10 cellular contexts compared by ENCODE assay signal in the genomic region with DNA sequence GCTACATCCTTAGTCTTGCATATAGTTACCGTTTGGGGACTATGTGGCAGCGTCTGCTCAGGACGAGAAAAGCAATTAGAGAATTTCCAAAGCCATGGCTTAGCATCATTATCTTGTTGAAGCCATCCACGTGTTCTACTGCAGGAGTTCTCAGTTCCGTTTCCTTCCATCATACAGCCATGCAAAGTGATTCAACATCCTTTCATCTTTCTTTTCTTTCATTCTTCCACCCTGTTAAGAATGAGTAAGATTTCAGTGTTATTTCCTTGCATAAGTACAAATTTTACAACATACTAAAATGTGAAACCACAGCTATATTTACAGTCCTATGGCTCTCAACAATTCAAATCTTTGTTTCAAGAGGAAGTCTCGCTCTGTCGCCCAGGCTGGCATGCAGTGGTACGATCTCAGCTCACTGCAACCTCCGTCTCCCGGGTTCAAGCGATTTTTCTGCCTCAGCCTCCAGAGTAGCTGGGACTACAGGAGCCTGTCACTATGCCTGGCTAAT. TPM values are rescaled to one million over a fixed set of nuclear protein-coding genes. Genes with fewer than 3 reads are reported as not detected.
DNase-seq lines count a peak whose midpoint lies in the region; ATAC-seq and TF ChIP-seq lines count a peak whose summit lies in the region.
"Had no signal": no experiment of that assay in that cellular context is flagged by ENCODE, and none has a peak within 500 bp of the region (broad histone marks: within the 10 kb centered on the region; RNA-seq: fewer than 3 reads in every experiment).

No MANE protein-coding gene starts in this region.

- peak overlapping the region; percentile 92 for H3K27ac Mint-ChIP-seq in activated T-helper 1 cell treated with anti-CD3 and anti-CD28 coated beads, Interleukin-12 subunit alpha, Interleukin-12 subunit beta, Interleukin-2, Interleukin-4 antibody, amounts not matched to agents 30 ng/mL and 10 ng/mL and 1 ng/mL, durations not matched to agents 14 hours and 24 hours and 36 hours
- H3K27ac Mint-ChIP-seq in neural crest cell (ENCODE audit: unreplicated experiment) = no peak overlapping the region

- H3K4me3 Mint-ChIP-seq in activated T-helper 1 cell treated with anti-CD3 and anti-CD28 coated beads, Interleukin-12 subunit alpha, Interleukin-12 subunit beta, Interleukin-2, Interleukin-4 antibody, amounts not matched to agents 30 ng/mL and 10 ng/mL and 1 ng/mL, durations not matched to agents 14 hours and 24 hours and 36 hours = peak overlapping the region; percentile 49
- H3K4me3 Mint-ChIP-seq in neural crest cell = peak overlapping the region; percentile 11

- TF ChIP-seq CTCF in GM10248 (IDR thresholded peaks at IDR 0.05; ENCODE audit: control extremely low read depth, extremely low read depth, low read depth, missing control alignments) = no peak
- no peak for TF ChIP-seq CTCF in neural crest cell (conservative IDR thresholded peaks at IDR 0.05)
- no peak for TF ChIP-seq CTCF in MM.1S (IDR thresholded peaks at IDR 0.05; ENCODE audit: low read length)

- H3K9me3 ChIP-seq in MM.1S (replicated peaks; ENCODE audit: insufficient read depth, low read length) = no peaks in the 10 kb centered on the region

- H3K4me2 ChIP-seq in MM.1S (ENCODE audit: low read depth, low read length) = no peak overlapping the region

- intact Hi-C loops in activated T-helper 1 cell treated with anti-CD3 and anti-CD28 coated beads, Interleukin-12 subunit alpha, Interleukin-12 subunit beta, Interleukin-2, Interleukin-4 antibody, amounts not matched to agents 30 ng/mL and 10 ng/mL and 1 ng/mL, durations not matched to agents 14 hours and 24 hours and 36 hours (cut with micrococcal nuclease) = loop anchor here (1.0 kb wide), 2 partner anchors 48 to 67 kb away; no protein-coding TSS in a partner anchor

- no peak overlapping the region for H2AFZ ChIP-seq in MM.1S (ENCODE audit: low read length)

- H3K27me3 Mint-ChIP-seq in activated T-helper 1 cell treated with anti-CD3 and anti-CD28 coated beads, Interleukin-12 subunit alpha, Interleukin-12 subunit beta, Interleukin-2, Interleukin-4 antibody, amounts not matched to agents 30 ng/mL and 10 ng/mL and 1 ng/mL, durations not matched to agents 14 hours and 24 hours and 36 hours (ENCODE audit: insufficient read depth) = no peaks in the 10 kb centered on the region
- H3K27me3 Mint-ChIP-seq in neural crest cell (ENCODE audit: low read depth) = no peaks in the 10 kb centered on the region

- peaks cover 41% of the 10 kb centered on the region for H3K36me3 Mint-ChIP-seq in activated T-helper 1 cell treated with anti-CD3 and anti-CD28 coated beads, Interleukin-12 subunit alpha, Interleukin-12 subunit beta, Interleukin-2, Interleukin-4 antibody, amounts not matched to agents 30 ng/mL and 10 ng/mL and 1 ng/mL, durations not matched to agents 14 hours and 24 hours and 36 hours (ENCODE audit: low read depth)
- peaks cover 11% of the 10 kb centered on the region for H3K36me3 Mint-ChIP-seq in neural crest cell (ENCODE audit: low read depth)

- H3K9me2 ChIP-seq in MM.1S (replicated peaks; ENCODE audit: insufficient read depth, low read length) = no peaks in the 10 kb centered on the region

- H3K4me1 Mint-ChIP-seq in activated T-helper 1 cell treated with anti-CD3 and anti-CD28 coated beads, Interleukin-12 subunit alpha, Interleukin-12 subunit beta, Interleukin-2, Interleukin-4 antibody, amounts not matched to agents 30 ng/mL and 10 ng/mL and 1 ng/mL, durations not matched to agents 14 hours and 24 hours and 36 hours (ENCODE audit: low read depth) = peaks cover 82% of the 10 kb centered on the region
- H3K4me1 Mint-ChIP-seq in neural crest cell = peaks cover 19% of the 10 kb centered on the region

- no peak overlapping the region for H3K4me3 ChIP-seq in MM.1S (ENCODE audit: low read length)

- POLR2A ChIA-PET in GM10248 (lab: Yijun Ruan, JAX) = no interaction called here

- no peak for ATAC-seq in esophagus mucosa

- TF ChIP-seq POLR2A in erythroblast (IDR thresholded peaks at IDR 0.05; ENCODE audit: low read length) = no peak

- peaks cover 33% of the 10 kb centered on the region for H3K79me2 ChIP-seq in MM.1S (ENCODE audit: low read length)

- no peaks in the 10 kb centered on the region for H3K9me3 Mint-ChIP-seq in activated T-helper 1 cell treated with anti-CD3 and anti-CD28 coated beads, Interleukin-12 subunit alpha, Interleukin-12 subunit beta, Interleukin-2, Interleukin-4 antibody, amounts not matched to agents 30 ng/mL and 10 ng/mL and 1 ng/mL, durations not matched to agents 14 hours and 24 hours and 36 hours
- H3K9me3 Mint-ChIP-seq in neural crest cell = no peaks in the 10 kb centered on the region

- no peak overlapping the region for H3K9ac ChIP-seq in MM.1S (ENCODE audit: low read length)

- no peaks in the 10 kb centered on the region for H4K20me1 ChIP-seq in MM.1S (ENCODE audit: insufficient read depth, low read length)

- no peak overlapping the region for H3K27ac ChIP-seq in MM.1S (ENCODE audit: low read length)
- H3K27ac ChIP-seq: epithelial cell of prostate had no signal

- peaks cover 25% of the 10 kb centered on the region for H3F3A ChIP-seq in MM.1S (ENCODE audit: insufficient read depth, low read length)

- DNase-seq in GM10248 (ENCODE audit: extremely low spot score) (peak; percentile 29), RPMI7951 (ENCODE audit: low read depth) (peak; percentile 1), neural crest cell (ENCODE audit: low read depth, low spot score) (no peak), NCI-H2107 treated with DMSO at 0.1 percent for 48 hours (lab: John Stamatoyannopoulos, UW; ENCODE audit: unreplicated experiment) (no peak), MM.1S (no peak), erythroblast (lab: John Stamatoyannopoulos, UW) (no peak)
- no peak for DNase-seq in activated T-helper 1 cell treated with anti-CD3 and anti-CD28 coated beads, Interleukin-12 subunit alpha, Interleukin-12 subunit beta, Interleukin-2, Interleukin-4 antibody, amounts not matched to agents 30 ng/mL and 10 ng/mL and 1 ng/mL, durations not matched to agents 14 hours and 24 hours and 36 hours (ENCODE audit: low spot score)
- DNase-seq: SW 1271 had no signal

- 0 out of 2 replicates have a peak, but pooled peaks cover 3% of the 10 kb centered on the region for H3K36me3 ChIP-seq in MM.1S (replicated peaks; ENCODE audit: insufficient read depth, low read length)

- H3K27me3 ChIP-seq in MM.1S (replicated peaks; ENCODE audit: insufficient read depth, low read length) = no peaks in the 10 kb centered on the region

- peaks cover 13% of the 10 kb centered on the region for H3K4me1 ChIP-seq in MM.1S (ENCODE audit: low read length)

- CTCF ChIA-PET in GM10248 (lab: Yijun Ruan, JAX) = interaction anchor here (1.3 kb wide), 1 partner anchor 13 kb away, joined by 3 read pairs; no protein-coding TSS in a partner anchor

RNA-seq across cellular contexts. Expression of a gene that starts 3.8 kb away (rescaled TPM):
- 8.7 and 11.9 TPM in 2 replicates for total RNA-seq in RPMI7951 (2014; rRNA removed; shearing (Covaris generic))
- total RNA-seq in activated T-helper 1 cell treated with anti-CD3 and anti-CD28 coated beads, Interleukin-12 subunit alpha, Interleukin-12 subunit beta, Interleukin-2, Interleukin-4 antibody, amounts not matched to agents 30 ng/mL and 10 ng/mL and 1 ng/mL, durations not matched to agents 14 hours and 24 hours and 36 hours = 58.8 and 58.9 TPM in 2 replicates
- total RNA-seq in neural crest cell (52.7 and 60.1 TPM in 2 replicates), esophagus mucosa (32.4 TPM)

RNA-seq across cellular contexts. Expression of a gene that starts 10.9 kb away (rescaled TPM):
- total RNA-seq in RPMI7951 (2014; rRNA removed; shearing (Covaris generic)) = 48.8 and 63.1 TPM in 2 replicates
- 87.4 and 91.8 TPM in 2 replicates for total RNA-seq in activated T-helper 1 cell treated with anti-CD3 and anti-CD28 coated beads, Interleukin-12 subunit alpha, Interleukin-12 subunit beta, Interleukin-2, Interleukin-4 antibody, amounts not matched to agents 30 ng/mL and 10 ng/mL and 1 ng/mL, durations not matched to agents 14 hours and 24 hours and 36 hours
- total RNA-seq in neural crest cell = 72.2 and 74.0 TPM in 2 replicates
- total RNA-seq in esophagus mucosa = 42.0 TPM

Comparison
In these comparisons a context has a peak if more than half of its experiments do, and no peak if none do; other contexts are left out.
1. DNase-seq: peak in GM10248 (single experiment) and RPMI7951 (single experiment); none in activated T-helper 1 cell treated with anti-CD3 and anti-CD28 coated beads, Interleukin-12 subunit alpha, Interleukin-12 subunit beta, Interleukin-2, Interleukin-4 antibody, amounts not matched to agents 30 ng/mL and 10 ng/mL and 1 ng/mL, durations not matched to agents 14 hours and 24 hours and 36 hours (single experiment), neural crest cell (single experiment), NCI-H2107 treated with DMSO at 0.1 percent for 48 hours (single experiment), MM.1S (single experiment) and erythroblast (0 of 2).